Comparison of ENCODE assay signal across 1 cellular context in genomic region chr6:84249724-84250123, GRCh38.
TF ChIP-seq lines count a peak whose summit lies in the region.

No MANE protein-coding gene starts in this region.

TF ChIP-seq in HCT116, 20 proteins besides CTCF, POLR2A, EP300 and RAD21:
- TF ChIP-seq ZFX (IDR thresholded peaks at IDR 0.05), result no peak
- no peak for TF ChIP-seq CBX3 (IDR thresholded peaks at IDR 0.05; ENCODE audit: low read depth)
- TF ChIP-seq JUND (IDR thresholded peaks at IDR 0.05), result no peak
